Comparison of ENCODE assay signal across 8 cellular contexts in the genomic region with DNA sequence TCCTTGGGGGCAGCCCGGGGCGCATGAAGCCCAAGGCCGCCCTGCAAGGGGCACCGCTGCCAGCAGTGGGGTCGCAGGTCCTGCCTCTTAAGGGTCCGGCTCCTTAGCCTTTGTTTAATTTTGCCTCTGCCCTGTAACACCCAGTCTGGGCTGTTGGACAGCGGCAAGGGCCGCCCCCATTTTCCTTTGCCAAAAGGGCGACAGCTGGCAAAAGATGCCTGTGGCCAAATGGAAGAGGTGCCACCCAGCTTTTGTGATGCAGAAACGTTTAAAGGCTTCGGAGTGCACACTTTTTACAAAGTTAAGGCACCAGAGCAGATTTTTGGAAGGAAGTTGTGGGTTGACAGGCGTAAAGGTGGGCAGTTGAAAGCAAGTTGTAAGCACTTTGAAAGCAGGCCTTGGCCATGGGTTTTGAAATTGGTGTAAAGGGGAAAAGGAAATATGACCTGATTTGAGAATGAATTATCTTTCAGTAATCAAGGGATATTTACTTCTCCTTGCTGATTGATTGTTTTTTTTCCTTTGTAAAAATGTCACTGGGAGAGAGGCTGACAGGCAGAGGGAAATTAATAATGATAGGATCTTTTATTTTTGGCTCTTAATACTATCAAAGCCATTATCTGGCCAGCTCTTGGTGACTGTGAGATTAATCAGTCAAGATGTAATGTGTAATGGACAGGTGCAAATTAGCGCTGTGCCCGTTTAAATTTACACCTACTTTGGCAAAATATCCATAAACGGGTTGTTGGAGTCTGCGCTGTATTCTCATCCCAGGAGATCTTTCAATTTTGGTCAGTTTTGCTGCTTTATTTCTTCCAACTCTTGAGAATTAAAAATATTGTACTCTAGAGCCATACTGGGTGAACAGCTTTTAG. TPM values are rescaled to one million over a fixed set of nuclear protein-coding genes. Genes with fewer than 3 reads are reported as not detected.
DNase-seq lines count a peak whose midpoint lies in the region; ATAC-seq and TF ChIP-seq lines count a peak whose summit lies in the region.

No MANE protein-coding gene starts in this region.

- no peaks in the 10 kb centered on the region for H3K27me3 ChIP-seq in HUES64 (ENCODE audit: insufficient read depth, low read length)
- H3K27me3 ChIP-seq in Peyer's patch = no peaks in the 10 kb centered on the region

- TF ChIP-seq CTCF in Peyer's patch (IDR thresholded peaks at IDR 0.05) = no peak

- H3K4me3 Mint-ChIP-seq in activated naive CD8-positive, alpha-beta T cell treated with anti-CD3 and anti-CD28 coated beads for 36 hours = peak overlapping the region; percentile 88

- H3K9me3 Mint-ChIP-seq in activated naive CD8-positive, alpha-beta T cell treated with anti-CD3 and anti-CD28 coated beads for 36 hours = no peaks in the 10 kb centered on the region

- no peaks in the 10 kb centered on the region for H3K36me3 ChIP-seq in HUES64 (ENCODE audit: insufficient read depth, low read length)
- no peaks in the 10 kb centered on the region for H3K36me3 ChIP-seq in Peyer's patch

- peak overlapping the region; percentile 99 for H3K9ac ChIP-seq in HUES64 (ENCODE audit: low read depth, low read length)

- intact Hi-C loops in left ventricle myocardium superior (cut with micrococcal nuclease) = no loop called here

- WGBS in HUES64 = 24% methylated on average over 16 of the region's 16 CpGs

- DNase-seq in COLO668 (lab: John Stamatoyannopoulos, UW; ENCODE audit: unreplicated experiment) = peak; percentile 69
- peak in 1 of 3 donors; percentile 32 for DNase-seq in Peyer's patch
- DNase-seq in activated naive CD8-positive, alpha-beta T cell treated with anti-CD3 and anti-CD28 coated beads for 36 hours = peak; percentile 29
- no peak for DNase-seq in left ventricle myocardium superior
- DNase-seq in pons (ENCODE audit: low spot score) = peak; percentile 56
- DNase-seq in GM19240 (ENCODE audit: insufficient read length, low spot score) = no peak

- H3K9me3 ChIP-seq in HUES64 (ENCODE audit: insufficient read depth, low read depth, low read length) (no peaks in the 10 kb centered on the region), Peyer's patch (no peaks in the 10 kb centered on the region)

- H3K4me1 Mint-ChIP-seq in activated naive CD8-positive, alpha-beta T cell treated with anti-CD3 and anti-CD28 coated beads for 36 hours = peaks cover 44% of the 10 kb centered on the region

- no peak for TF ChIP-seq POLR2A in Peyer's patch (IDR thresholded peaks at IDR 0.05)

- H3K36me3 Mint-ChIP-seq in activated naive CD8-positive, alpha-beta T cell treated with anti-CD3 and anti-CD28 coated beads for 36 hours = peaks cover 17% of the 10 kb centered on the region

- peak overlapping the region; percentile 87 for H3K27ac Mint-ChIP-seq in activated naive CD8-positive, alpha-beta T cell treated with anti-CD3 and anti-CD28 coated beads for 36 hours

- H3K4me1 ChIP-seq in HUES64 (ENCODE audit: insufficient read depth, low read length) (peaks cover 44% of the 10 kb centered on the region), Peyer's patch (peaks cover 0 to 29% (median 3%) of the 10 kb centered on the region in 4 donors)

- H3K4me3 ChIP-seq in HUES64 (ENCODE audit: low read length) = peak overlapping the region; percentile 81
- peak overlapping the region; percentile 78 to 94 (median 86) for H3K4me3 ChIP-seq in Peyer's patch

- no peaks in the 10 kb centered on the region for H3K27me3 Mint-ChIP-seq in activated naive CD8-positive, alpha-beta T cell treated with anti-CD3 and anti-CD28 coated beads for 36 hours

- ATAC-seq in GM21381 (IDR thresholded peaks at IDR 0.05; ENCODE audit: unreplicated experiment) (peak; percentile 9), left ventricle myocardium superior (peak; percentile 51)

- H3K27ac ChIP-seq in HUES64 (ENCODE audit: low read depth, low read length) (peak overlapping the region; percentile 88), Peyer's patch (peak overlapping the region; percentile 87 to 94 (median 92))

RNA-seq across cellular contexts. Expression of a gene that starts 1.2 kb away (rescaled TPM):
- 21.2 TPM for polyA plus RNA-seq in HUES64 (2013, experiment 1 of 2)
- 25.4 TPM for polyA plus RNA-seq in HUES64 (2013, experiment 2 of 2)
- total RNA-seq in Peyer's patch (10 to 100 TPM in 1 of 4 donors, 1 to 10 TPM in 3; 5.2 to 23.9 (median 9.3) TPM), left ventricle myocardium superior (17.6 TPM)
- total RNA-seq in activated naive CD8-positive, alpha-beta T cell treated with anti-CD3 and anti-CD28 coated beads for 36 hours = 10 to 100 TPM; 11.9 to 12.8 TPM

Comparison
In these comparisons a context has a peak if more than half of its experiments do, and no peak if none do; other contexts are left out.
1. DNase-seq: peak in COLO668 (single experiment), activated naive CD8-positive, alpha-beta T cell treated with anti-CD3 and anti-CD28 coated beads for 36 hours (single experiment) and pons (single experiment); none in left ventricle myocardium superior (single experiment) and GM19240 (single experiment).